1 cellular context compared by ENCODE assay signal in the genomic region with DNA sequence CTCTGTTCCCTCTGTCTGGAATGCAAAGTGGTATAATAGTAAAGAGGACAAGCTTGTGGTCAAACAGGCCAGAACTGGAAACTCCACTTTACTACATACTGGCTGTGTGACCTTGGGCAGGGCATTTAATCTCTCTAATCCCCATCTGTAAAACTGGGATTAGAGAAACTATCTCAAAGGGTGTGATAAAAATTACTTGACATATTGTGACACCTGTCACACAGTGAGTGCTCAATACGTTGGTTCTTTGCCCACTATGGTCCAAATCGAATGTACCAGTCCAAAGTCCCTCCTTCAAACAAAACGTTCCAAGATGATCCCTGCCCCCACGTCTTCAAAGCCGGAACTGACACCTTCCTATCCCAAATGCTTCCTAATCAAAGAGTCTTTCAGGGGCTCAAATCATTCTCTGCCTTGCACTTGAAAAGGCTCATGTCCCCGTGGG.
TF ChIP-seq lines count a peak whose summit lies in the region.

No MANE protein-coding gene starts in this region.

TF ChIP-seq in HepG2, 621 proteins besides CTCF, POLR2A, EP300 and RAD21 (continued from another document and continues in another):
- TF ChIP-seq, protein P1, sequence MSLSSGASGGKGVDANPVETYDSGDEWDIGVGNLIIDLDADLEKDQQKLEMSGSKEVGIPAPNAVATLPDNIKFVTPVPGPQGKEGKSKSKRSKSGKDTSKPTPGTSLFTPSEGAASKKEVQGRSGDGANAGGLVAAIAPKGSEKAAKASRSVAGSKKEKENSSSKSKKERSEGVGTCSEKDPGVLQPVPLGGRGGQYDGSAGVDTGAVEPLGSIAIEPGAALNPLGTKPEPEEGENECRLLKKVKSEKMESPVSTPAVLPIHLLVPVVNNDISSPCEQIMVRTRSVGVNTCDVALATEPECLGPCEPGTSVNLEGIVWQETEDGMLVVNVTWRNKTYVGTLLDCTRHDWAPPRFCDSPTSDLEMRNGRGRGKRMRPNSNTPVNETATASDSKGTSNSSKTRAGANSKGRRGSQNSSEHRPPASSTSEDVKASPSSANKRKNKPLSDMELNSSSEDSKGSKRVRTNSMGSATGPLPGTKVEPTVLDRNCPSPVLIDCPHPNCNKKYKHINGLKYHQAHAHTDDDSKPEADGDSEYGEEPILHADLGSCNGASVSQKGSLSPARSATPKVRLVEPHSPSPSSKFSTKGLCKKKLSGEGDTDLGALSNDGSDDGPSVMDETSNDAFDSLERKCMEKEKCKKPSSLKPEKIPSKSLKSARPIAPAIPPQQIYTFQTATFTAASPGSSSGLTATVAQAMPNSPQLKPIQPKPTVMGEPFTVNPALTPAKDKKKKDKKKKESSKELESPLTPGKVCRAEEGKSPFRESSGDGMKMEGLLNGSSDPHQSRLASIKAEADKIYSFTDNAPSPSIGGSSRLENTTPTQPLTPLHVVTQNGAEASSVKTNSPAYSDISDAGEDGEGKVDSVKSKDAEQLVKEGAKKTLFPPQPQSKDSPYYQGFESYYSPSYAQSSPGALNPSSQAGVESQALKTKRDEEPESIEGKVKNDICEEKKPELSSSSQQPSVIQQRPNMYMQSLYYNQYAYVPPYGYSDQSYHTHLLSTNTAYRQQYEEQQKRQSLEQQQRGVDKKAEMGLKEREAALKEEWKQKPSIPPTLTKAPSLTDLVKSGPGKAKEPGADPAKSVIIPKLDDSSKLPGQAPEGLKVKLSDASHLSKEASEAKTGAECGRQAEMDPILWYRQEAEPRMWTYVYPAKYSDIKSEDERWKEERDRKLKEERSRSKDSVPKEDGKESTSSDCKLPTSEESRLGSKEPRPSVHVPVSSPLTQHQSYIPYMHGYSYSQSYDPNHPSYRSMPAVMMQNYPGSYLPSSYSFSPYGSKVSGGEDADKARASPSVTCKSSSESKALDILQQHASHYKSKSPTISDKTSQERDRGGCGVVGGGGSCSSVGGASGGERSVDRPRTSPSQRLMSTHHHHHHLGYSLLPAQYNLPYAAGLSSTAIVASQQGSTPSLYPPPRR (CRISPR knock-in tag; IDR thresholded peaks at IDR 0.05; ENCODE audit: borderline replicate concordance), result no peak
- TF ChIP-seq CENPX (CRISPR knock-in tag; IDR thresholded peaks at IDR 0.05) (no peak), NR3C1 (CRISPR knock-in tag; IDR thresholded peaks at IDR 0.05) (no peak), SSRP1 (CRISPR knock-in tag; IDR thresholded peaks at IDR 0.05) (no peak), HMG20A (CRISPR knock-in tag; IDR thresholded peaks at IDR 0.05; ENCODE audit: borderline replicate concordance) (peak; percentile 31; the same call in 1 of the 2 replicates), PRPF4 (IDR thresholded peaks at IDR 0.05; ENCODE audit: low read depth, low read length, poor library complexity, severe bottlenecking) (no peak), FOXK2 (IDR thresholded peaks at IDR 0.05) (no peak), ZC3H4 (CRISPR knock-in tag; IDR thresholded peaks at IDR 0.05; ENCODE audit: borderline replicate concordance) (no peak), ATRX (CRISPR knock-in tag; IDR thresholded peaks at IDR 0.05; ENCODE audit: borderline replicate concordance) (no peak), ZNF446 (CRISPR knock-in tag; IDR thresholded peaks at IDR 0.05) (no peak), CC2D1A (CRISPR knock-in tag; IDR thresholded peaks at IDR 0.05) (no peak), ZNF788 (CRISPR knock-in tag; IDR thresholded peaks at IDR 0.05; ENCODE audit: borderline replicate concordance) (no peak), RAD51 (IDR thresholded peaks at IDR 0.05; ENCODE audit: borderline replicate concordance) (no peak), ZNF101 (CRISPR knock-in tag; IDR thresholded peaks at IDR 0.05; ENCODE audit: borderline replicate concordance, low read depth) (no peak), PCBP1 (IDR thresholded peaks at IDR 0.05; ENCODE audit: borderline replicate concordance, low read depth, low read length) (no peak), ZNF251 (CRISPR knock-in tag; IDR thresholded peaks at IDR 0.05) (no peak), CHCHD3 (CRISPR knock-in tag; IDR thresholded peaks at IDR 0.05) (no peak), ZBTB7B (CRISPR knock-in tag; IDR thresholded peaks at IDR 0.05) (0 out of 2 replicates have a peak, but pooled peaks have one; percentile 28), MAZ (IDR thresholded peaks at IDR 0.05; ENCODE audit: borderline replicate concordance, low read depth, low read length) (no peak), MAZ (CRISPR knock-in tag; IDR thresholded peaks at IDR 0.05; ENCODE audit: low read depth) (no peak), ZFP1 (CRISPR knock-in tag; IDR thresholded peaks at IDR 0.05) (0 out of 2 replicates have a peak, but pooled peaks have one; percentile 21), JUN (CRISPR knock-in tag; IDR thresholded peaks at IDR 0.05) (no peak), SKI (IDR thresholded peaks at IDR 0.05; ENCODE audit: partially characterized antibody) (no peak), MEIS1 (CRISPR knock-in tag; IDR thresholded peaks at IDR 0.05; ENCODE audit: borderline replicate concordance) (peak; percentile 3; the same call in 1 of the 2 replicates), ZNF547 (CRISPR knock-in tag; IDR thresholded peaks at IDR 0.05) (no peak), ZNF10 (CRISPR knock-in tag; IDR thresholded peaks at IDR 0.05; ENCODE audit: borderline replicate concordance, low read depth) (no peak), ATF7-NPFF (CRISPR knock-in tag; IDR thresholded peaks at IDR 0.05; ENCODE audit: low read depth) (no peak), ZNF230 (CRISPR knock-in tag; IDR thresholded peaks at IDR 0.05) (no peak), SMC3 (IDR thresholded peaks at IDR 0.05; ENCODE audit: low read length) (no peak), NR1H2 (CRISPR knock-in tag; IDR thresholded peaks at IDR 0.05; ENCODE audit: borderline replicate concordance, low read depth) (no peak), GTF3A (CRISPR knock-in tag; conservative IDR thresholded peaks at IDR 0.05) (no peak)
- TF ChIP-seq, protein P2, sequence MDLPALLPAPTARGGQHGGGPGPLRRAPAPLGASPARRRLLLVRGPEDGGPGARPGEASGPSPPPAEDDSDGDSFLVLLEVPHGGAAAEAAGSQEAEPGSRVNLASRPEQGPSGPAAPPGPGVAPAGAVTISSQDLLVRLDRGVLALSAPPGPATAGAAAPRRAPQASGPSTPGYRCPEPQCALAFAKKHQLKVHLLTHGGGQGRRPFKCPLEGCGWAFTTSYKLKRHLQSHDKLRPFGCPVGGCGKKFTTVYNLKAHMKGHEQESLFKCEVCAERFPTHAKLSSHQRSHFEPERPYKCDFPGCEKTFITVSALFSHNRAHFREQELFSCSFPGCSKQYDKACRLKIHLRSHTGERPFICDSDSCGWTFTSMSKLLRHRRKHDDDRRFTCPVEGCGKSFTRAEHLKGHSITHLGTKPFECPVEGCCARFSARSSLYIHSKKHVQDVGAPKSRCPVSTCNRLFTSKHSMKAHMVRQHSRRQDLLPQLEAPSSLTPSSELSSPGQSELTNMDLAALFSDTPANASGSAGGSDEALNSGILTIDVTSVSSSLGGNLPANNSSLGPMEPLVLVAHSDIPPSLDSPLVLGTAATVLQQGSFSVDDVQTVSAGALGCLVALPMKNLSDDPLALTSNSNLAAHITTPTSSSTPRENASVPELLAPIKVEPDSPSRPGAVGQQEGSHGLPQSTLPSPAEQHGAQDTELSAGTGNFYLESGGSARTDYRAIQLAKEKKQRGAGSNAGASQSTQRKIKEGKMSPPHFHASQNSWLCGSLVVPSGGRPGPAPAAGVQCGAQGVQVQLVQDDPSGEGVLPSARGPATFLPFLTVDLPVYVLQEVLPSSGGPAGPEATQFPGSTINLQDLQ (CRISPR knock-in tag; IDR thresholded peaks at IDR 0.05), result no peak
- TF ChIP-seq, protein P3, sequence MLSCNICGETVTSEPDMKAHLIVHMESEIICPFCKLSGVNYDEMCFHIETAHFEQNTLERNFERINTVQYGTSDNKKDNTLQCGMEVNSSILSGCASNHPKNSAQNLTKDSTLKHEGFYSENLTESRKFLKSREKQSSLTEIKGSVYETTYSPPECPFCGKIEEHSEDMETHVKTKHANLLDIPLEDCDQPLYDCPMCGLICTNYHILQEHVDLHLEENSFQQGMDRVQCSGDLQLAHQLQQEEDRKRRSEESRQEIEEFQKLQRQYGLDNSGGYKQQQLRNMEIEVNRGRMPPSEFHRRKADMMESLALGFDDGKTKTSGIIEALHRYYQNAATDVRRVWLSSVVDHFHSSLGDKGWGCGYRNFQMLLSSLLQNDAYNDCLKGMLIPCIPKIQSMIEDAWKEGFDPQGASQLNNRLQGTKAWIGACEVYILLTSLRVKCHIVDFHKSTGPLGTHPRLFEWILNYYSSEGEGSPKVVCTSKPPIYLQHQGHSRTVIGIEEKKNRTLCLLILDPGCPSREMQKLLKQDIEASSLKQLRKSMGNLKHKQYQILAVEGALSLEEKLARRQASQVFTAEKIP (CRISPR knock-in tag; IDR thresholded peaks at IDR 0.05; ENCODE audit: borderline replicate concordance), result no peak
- TF ChIP-seq, protein P4, sequence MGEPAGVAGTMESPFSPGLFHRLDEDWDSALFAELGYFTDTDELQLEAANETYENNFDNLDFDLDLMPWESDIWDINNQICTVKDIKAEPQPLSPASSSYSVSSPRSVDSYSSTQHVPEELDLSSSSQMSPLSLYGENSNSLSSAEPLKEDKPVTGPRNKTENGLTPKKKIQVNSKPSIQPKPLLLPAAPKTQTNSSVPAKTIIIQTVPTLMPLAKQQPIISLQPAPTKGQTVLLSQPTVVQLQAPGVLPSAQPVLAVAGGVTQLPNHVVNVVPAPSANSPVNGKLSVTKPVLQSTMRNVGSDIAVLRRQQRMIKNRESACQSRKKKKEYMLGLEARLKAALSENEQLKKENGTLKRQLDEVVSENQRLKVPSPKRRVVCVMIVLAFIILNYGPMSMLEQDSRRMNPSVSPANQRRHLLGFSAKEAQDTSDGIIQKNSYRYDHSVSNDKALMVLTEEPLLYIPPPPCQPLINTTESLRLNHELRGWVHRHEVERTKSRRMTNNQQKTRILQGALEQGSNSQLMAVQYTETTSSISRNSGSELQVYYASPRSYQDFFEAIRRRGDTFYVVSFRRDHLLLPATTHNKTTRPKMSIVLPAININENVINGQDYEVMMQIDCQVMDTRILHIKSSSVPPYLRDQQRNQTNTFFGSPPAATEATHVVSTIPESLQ (CRISPR knock-in tag; conservative IDR thresholded peaks at IDR 0.05), result no peak
- TF ChIP-seq, protein P5, sequence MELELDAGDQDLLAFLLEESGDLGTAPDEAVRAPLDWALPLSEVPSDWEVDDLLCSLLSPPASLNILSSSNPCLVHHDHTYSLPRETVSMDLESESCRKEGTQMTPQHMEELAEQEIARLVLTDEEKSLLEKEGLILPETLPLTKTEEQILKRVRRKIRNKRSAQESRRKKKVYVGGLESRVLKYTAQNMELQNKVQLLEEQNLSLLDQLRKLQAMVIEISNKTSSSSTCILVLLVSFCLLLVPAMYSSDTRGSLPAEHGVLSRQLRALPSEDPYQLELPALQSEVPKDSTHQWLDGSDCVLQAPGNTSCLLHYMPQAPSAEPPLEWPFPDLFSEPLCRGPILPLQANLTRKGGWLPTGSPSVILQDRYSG (CRISPR knock-in tag; IDR thresholded peaks at IDR 0.05), result no peak
- TF ChIP-seq, protein P6, sequence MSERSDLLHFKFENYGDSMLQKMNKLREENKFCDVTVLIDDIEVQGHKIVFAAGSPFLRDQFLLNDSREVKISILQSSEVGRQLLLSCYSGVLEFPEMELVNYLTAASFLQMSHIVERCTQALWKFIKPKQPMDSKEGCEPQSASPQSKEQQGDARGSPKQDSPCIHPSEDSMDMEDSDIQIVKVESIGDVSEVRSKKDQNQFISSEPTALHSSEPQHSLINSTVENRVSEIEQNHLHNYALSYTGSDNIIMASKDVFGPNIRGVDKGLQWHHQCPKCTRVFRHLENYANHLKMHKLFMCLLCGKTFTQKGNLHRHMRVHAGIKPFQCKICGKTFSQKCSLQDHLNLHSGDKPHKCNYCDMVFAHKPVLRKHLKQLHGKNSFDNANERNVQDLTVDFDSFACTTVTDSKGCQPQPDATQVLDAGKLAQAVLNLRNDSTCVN (CRISPR knock-in tag; IDR thresholded peaks at IDR 0.05; ENCODE audit: borderline replicate concordance), result 0 out of 2 replicates have a peak, but pooled peaks have one; percentile 6
- TF ChIP-seq, protein P7, sequence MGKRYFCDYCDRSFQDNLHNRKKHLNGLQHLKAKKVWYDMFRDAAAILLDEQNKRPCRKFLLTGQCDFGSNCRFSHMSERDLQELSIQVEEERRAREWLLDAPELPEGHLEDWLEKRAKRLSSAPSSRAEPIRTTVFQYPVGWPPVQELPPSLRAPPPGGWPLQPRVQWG (CRISPR knock-in tag; IDR thresholded peaks at IDR 0.05; ENCODE audit: borderline replicate concordance, low read depth), result no peak
- TF ChIP-seq, protein P8, sequence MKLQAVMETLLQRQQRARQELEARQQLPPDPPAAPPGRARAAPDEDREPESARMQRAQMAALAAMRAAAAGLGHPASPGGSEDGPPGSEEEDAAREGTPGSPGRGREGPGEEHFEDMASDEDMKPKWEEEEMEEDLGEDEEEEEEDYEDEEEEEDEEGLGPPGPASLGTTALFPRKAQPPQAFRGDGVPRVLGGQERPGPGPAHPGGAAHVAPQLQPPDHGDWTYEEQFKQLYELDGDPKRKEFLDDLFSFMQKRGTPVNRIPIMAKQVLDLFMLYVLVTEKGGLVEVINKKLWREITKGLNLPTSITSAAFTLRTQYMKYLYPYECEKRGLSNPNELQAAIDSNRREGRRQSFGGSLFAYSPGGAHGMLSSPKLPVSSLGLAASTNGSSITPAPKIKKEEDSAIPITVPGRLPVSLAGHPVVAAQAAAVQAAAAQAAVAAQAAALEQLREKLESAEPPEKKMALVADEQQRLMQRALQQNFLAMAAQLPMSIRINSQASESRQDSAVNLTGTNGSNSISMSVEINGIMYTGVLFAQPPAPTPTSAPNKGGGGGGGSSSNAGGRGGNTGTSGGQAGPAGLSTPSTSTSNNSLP (IDR thresholded peaks at IDR 0.05; ENCODE audit: low read depth, low read length), result no peak
- TF ChIP-seq, protein P9, sequence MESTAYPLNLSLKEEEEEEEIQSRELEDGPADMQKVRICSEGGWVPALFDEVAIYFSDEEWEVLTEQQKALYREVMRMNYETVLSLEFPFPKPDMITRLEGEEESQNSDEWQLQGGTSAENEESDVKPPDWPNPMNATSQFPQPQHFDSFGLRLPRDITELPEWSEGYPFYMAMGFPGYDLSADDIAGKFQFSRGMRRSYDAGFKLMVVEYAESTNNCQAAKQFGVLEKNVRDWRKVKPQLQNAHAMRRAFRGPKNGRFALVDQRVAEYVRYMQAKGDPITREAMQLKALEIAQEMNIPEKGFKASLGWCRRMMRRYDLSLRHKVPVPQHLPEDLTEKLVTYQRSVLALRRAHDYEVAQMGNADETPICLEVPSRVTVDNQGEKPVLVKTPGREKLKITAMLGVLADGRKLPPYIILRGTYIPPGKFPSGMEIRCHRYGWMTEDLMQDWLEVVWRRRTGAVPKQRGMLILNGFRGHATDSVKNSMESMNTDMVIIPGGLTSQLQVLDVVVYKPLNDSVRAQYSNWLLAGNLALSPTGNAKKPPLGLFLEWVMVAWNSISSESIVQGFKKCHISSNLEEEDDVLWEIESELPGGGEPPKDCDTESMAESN (CRISPR knock-in tag; conservative IDR thresholded peaks at IDR 0.05), result no peak
- TF ChIP-seq, protein P10, sequence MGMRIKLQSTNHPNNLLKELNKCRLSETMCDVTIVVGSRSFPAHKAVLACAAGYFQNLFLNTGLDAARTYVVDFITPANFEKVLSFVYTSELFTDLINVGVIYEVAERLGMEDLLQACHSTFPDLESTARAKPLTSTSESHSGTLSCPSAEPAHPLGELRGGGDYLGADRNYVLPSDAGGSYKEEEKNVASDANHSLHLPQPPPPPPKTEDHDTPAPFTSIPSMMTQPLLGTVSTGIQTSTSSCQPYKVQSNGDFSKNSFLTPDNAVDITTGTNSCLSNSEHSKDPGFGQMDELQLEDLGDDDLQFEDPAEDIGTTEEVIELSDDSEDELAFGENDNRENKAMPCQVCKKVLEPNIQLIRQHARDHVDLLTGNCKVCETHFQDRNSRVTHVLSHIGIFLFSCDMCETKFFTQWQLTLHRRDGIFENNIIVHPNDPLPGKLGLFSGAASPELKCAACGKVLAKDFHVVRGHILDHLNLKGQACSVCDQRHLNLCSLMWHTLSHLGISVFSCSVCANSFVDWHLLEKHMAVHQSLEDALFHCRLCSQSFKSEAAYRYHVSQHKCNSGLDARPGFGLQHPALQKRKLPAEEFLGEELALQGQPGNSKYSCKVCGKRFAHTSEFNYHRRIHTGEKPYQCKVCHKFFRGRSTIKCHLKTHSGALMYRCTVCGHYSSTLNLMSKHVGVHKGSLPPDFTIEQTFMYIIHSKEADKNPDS (CRISPR knock-in tag; IDR thresholded peaks at IDR 0.05), result no peak
